ENCODE assay signal across 16 cellular contexts in the genomic region with DNA sequence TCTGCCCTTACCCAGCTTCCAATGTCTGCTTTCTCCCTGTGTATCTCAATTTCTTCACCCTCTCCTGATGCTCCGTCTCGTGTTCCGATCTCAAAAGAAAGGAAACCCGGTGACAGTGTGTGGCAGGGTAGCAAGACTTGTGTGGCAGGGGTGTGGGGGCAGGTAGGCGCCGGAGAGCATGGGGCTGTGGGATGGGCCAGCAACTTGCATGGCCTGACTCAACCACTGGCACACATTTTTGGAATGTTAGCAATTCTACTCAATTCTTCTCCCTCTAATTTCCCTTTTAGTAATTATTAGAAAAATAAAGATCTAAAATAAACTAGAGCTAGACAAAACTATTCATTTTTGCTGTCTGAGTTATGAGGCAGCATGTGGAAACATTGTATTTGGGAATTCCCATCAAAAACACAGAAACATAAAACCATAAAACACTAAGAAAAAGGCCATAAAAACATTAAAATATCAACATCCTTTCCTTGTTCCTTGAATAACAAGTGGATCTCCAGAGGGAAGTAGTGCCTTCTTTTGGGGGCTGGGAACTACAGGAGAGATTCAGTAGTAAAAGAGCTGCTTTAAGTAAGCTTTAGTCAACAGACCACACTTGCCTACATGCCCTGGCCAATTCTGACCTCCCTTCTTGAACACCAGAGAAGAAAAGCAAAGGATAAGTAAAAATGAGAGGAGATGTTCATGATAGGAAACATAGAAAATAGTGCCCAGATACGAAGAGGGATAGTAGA. TPM values are rescaled to one million over a fixed set of nuclear protein-coding genes. Genes with fewer than 3 reads are reported as not detected.
DNase-seq lines count a peak whose midpoint lies in the region; ATAC-seq, FAIRE-seq and TF ChIP-seq lines count a peak whose summit lies in the region.
"Had no signal": no experiment of that assay in that cellular context is flagged by ENCODE, and none has a peak within 500 bp of the region (broad histone marks: within the 10 kb centered on the region; RNA-seq: fewer than 3 reads in every experiment).

No MANE protein-coding gene starts in this region.

- ATAC-seq in Panc1, result no peak
- ATAC-seq: HepG2 had no signal

- no peak overlapping the region for H3K9ac ChIP-seq in kidney (ENCODE audit: low read length in 2 of 2)

- DNase-seq in ELR (ENCODE audit: low read depth), result peak; percentile 30
- DNase-seq in Panc1 (ENCODE audit: low read depth, low spot score), result no peak
- DNase-seq in kidney, result peak; percentile 52
- DNase-seq in transverse colon, result peak; percentile 31
- no peak for DNase-seq in NCI-H1417 treated with DMSO at 0.1 percent for 48 hours (lab: John Stamatoyannopoulos, UW)
- no peak for DNase-seq in central memory CD4-positive, alpha-beta T cell
- DNase-seq in caudate nucleus (lab: John Stamatoyannopoulos, UW), result no peak
- DNase-seq: activated naive CD4-positive, alpha-beta T cell; C1 segment of cervical spinal cord; DND-41; glutamatergic neuron; immature natural killer cell; NCI-H2107; NCI-H526 treated with DMSO at 0.1 percent for 48 hours; WERI-Rb-1 had no signal

- no peaks in the 10 kb centered on the region for H3K27me3 ChIP-seq in Panc1 (ENCODE audit: control insufficient read depth, insufficient read depth, low read length)
- H3K27me3 ChIP-seq in transverse colon, result no peaks in the 10 kb centered on the region

- no TSS peak for BruUV-seq in Panc1 (replicated peaks; lab: Mats Ljungman, UMichigan)

- H3K36me3 ChIP-seq in Panc1 (ENCODE audit: control insufficient read depth, insufficient read depth, low read length) (peaks cover 11% of the 10 kb centered on the region; the same call in 1 of the 2 replicates), kidney (ENCODE audit: control insufficient read depth in 1 of 2, insufficient read depth in 2 of 2, low read length in 2 of 2) (no peaks in the 10 kb centered on the region), transverse colon (no peaks in the 10 kb centered on the region)
- H3K36me3 ChIP-seq: WERI-Rb-1 had no signal

- FAIRE-seq in kidney (lab: Jason Lieb, UNC), result no peak
- FAIRE-seq: HepG2 had no signal

- no peak overlapping the region for H3K4me3 ChIP-seq in Panc1 (ENCODE audit: low read depth in 2 of 2, low read length in 2 of 2)
- no peak overlapping the region for H3K4me3 ChIP-seq in kidney (ENCODE audit: low read length in 2 of 2)
- no peak overlapping the region for H3K4me3 ChIP-seq in transverse colon

- H3K4me1 ChIP-seq in Panc1 (ENCODE audit: control insufficient read depth, insufficient read depth, low read length) (peaks cover 78% of the 10 kb centered on the region), kidney (ENCODE audit: control insufficient read depth in 1 of 2, insufficient read depth in 1 of 2, low read depth in 1 of 2, low read length in 2 of 2) (no peaks in the 10 kb centered on the region), transverse colon (peaks cover 0 to 50% (median 25%) of the 10 kb centered on the region in 4 donors)

- 55 to 58% methylated on average over 5 to 7 of the region's 7 CpGs for WGBS in transverse colon (ENCODE audit: low coverage in 1 of 2), 2 donors

- no peak for TF ChIP-seq EP300 in transverse colon (IDR thresholded peaks at IDR 0.05; ENCODE audit: low read depth)

- H3K9me3 ChIP-seq in Panc1 (ENCODE audit: control insufficient read depth, insufficient read depth, low read depth, low read length), result no peaks in the 10 kb centered on the region
- no peaks in the 10 kb centered on the region for H3K9me3 ChIP-seq in kidney (ENCODE audit: control insufficient read depth in 1 of 2, low read length in 2 of 2)
- no peaks in the 10 kb centered on the region for H3K9me3 ChIP-seq in transverse colon

- intact Hi-C loops in Panc1 (cut with micrococcal nuclease; ENCODE audit: unreplicated experiment) (no loop called here), kidney (cut with DNase I) (no loop called here), transverse colon (cut with DNase I; ENCODE audit: low total_unique reads) (no loop called here)

- in situ Hi-C loops in Panc1 (cut with HindIII; ENCODE audit: low pct_unique_long_range_greater_than_20kb, low sequenced_read_pairs) (no loop called here), transverse colon (cut with MboI; ENCODE audit: low pct_ligation_motif_present in 1 of 4, low pct_unique_long_range_greater_than_20kb in 1 of 4, low sequenced_read_pairs in 3 of 4) (no loop called here)

- POLR2A ChIA-PET in Panc1 (lab: Charles Lee), result no interaction called here

- TF ChIP-seq CTCF in Panc1 (IDR thresholded peaks at IDR 0.05) (no peak), kidney (IDR thresholded peaks at IDR 0.05; ENCODE audit: borderline replicate concordance, extremely low read depth, insufficient read depth) (no peak), transverse colon (IDR thresholded peaks at IDR 0.05) (no peak)

- TF ChIP-seq POLR2A in transverse colon (IDR thresholded peaks at IDR 0.05), result no peak

- CTCF ChIA-PET in Panc1 (lab: Charles Lee), result no interaction called here

- peak overlapping the region; percentile 84 for H3K27ac ChIP-seq in Panc1 (ENCODE audit: low read length)
- no peak overlapping the region for H3K27ac ChIP-seq in kidney (ENCODE audit: low read depth in 2 of 2, low read length in 2 of 2)
- peak overlapping the region; percentile 53 to 72 (median 66) for H3K27ac ChIP-seq in transverse colon
- no peak overlapping the region for H3K27ac ChIP-seq in caudate nucleus (ENCODE audit: low read depth, low read length)
- H3K27ac ChIP-seq: WERI-Rb-1 had no signal

RNA-seq across cellular contexts. Expression of gene SEMA3C, which starts 21.8 kb away (rescaled TPM):
- total RNA-seq in Panc1 (2021; ENCODE audit: unreplicated experiment), result 232 TPM
- polyA plus RNA-seq in Panc1 (2012; ENCODE audit: insufficient read length), result 166 TPM
- 17.2 TPM for total RNA-seq in kidney
- polyA plus RNA-seq in kidney (ENCODE audit: insufficient read depth, low read depth, low replicate concordance), result 3.9 TPM
- total RNA-seq in transverse colon, result 10 to 100 TPM; 34.0 to 83.8 (median 79.9) TPM

Comparison
In these comparisons a context has a peak if more than half of its experiments do, and no peak if none do; other contexts are left out.
1. DNase-seq: peak in ELR (single experiment), kidney (single experiment) and transverse colon (single experiment); none in Panc1 (single experiment), NCI-H1417 treated with DMSO at 0.1 percent for 48 hours (single experiment), central memory CD4-positive, alpha-beta T cell (single experiment) and caudate nucleus (0 of 61).
2. H3K27ac ChIP-seq: peak in Panc1 (single experiment) and transverse colon (4 of 4); none in kidney (0 of 2) and caudate nucleus (single experiment).